ENCODE assay signal across 18 cellular contexts in genomic region chr7:52705768-52706167, GRCh38.
DNase-seq lines count a peak whose midpoint lies in the region; ATAC-seq and TF ChIP-seq lines count a peak whose summit lies in the region.
"Had no signal": no experiment of that assay in that cellular context is flagged by ENCODE, and none has a peak within 500 bp of the region (broad histone marks: within the 10 kb centered on the region; RNA-seq: fewer than 3 reads in every experiment).

No MANE protein-coding gene starts in this region.

- DNase-seq in DMS53 (lab: John Stamatoyannopoulos, UW) (peak; percentile 71), SW480 (ENCODE audit: low spot score) (peak; percentile 31), foreskin keratinocyte (peak; percentile 10 to 45), heart right ventricle (no peak), D341Med (ENCODE audit: low spot score) (no peak), T1000 (lab: John Stamatoyannopoulos, UW) (no peak)
- DNase-seq: AML-193; CD4-positive, alpha-beta memory T cell; H7; HFFc6 had no signal

- no peak overlapping the region for H3K4me2 ChIP-seq in OCI-LY3 (ENCODE audit: low read length)
- H3K4me2 ChIP-seq: A549, GM23338 had no signal

- ATAC-seq in foreskin keratinocyte: no peak
- ATAC-seq in heart right ventricle: no peak
- ATAC-seq in GM18502 (IDR thresholded peaks at IDR 0.05; ENCODE audit: poor library complexity, unreplicated experiment): no peak
- ATAC-seq: A549, GM23338, HCT116, HepG2 had no signal

- H3K9me3 ChIP-seq in OCI-LY3 (ENCODE audit: insufficient read depth, low read length): peaks cover 5% of the 10 kb centered on the region; the same call in 1 of the 2 replicates
- H3K9me3 ChIP-seq in heart right ventricle: peaks cover 0 to 23% (median 4%) of the 10 kb centered on the region in 11 donors
- H3K9me3 ChIP-seq: A549 had no signal

- H3K36me3 ChIP-seq in OCI-LY3 (replicated peaks; ENCODE audit: low read depth, low read length) (peaks cover 32% of the 10 kb centered on the region), heart right ventricle (no peaks in the 10 kb centered on the region)

- H3K27me3 ChIP-seq in OCI-LY3 (ENCODE audit: low read depth, low read length) (no peaks in the 10 kb centered on the region), foreskin keratinocyte (no peaks in the 10 kb centered on the region), heart right ventricle (no peaks in the 10 kb centered on the region)

- no peak for TF ChIP-seq CTCF in OCI-LY3 (IDR thresholded peaks at IDR 0.05; ENCODE audit: low read depth, low read length)
- no peak for TF ChIP-seq CTCF in foreskin keratinocyte (conservative IDR thresholded peaks at IDR 0.05)
- TF ChIP-seq CTCF in heart right ventricle (IDR thresholded peaks at IDR 0.05): no peak

- H3K4me3 ChIP-seq in OCI-LY3 (ENCODE audit: low read length): no peak overlapping the region
- no peak overlapping the region for H3K4me3 ChIP-seq in heart right ventricle
- H3K4me3 ChIP-seq: A549, GM23338 had no signal

- H3K27ac ChIP-seq in OCI-LY3 (ENCODE audit: low read length) (0 out of 2 replicates have a peak overlapping the region, but pooled peaks have one; percentile 10), foreskin keratinocyte (no peak overlapping the region), heart right ventricle (no peak overlapping the region)
- H3K27ac ChIP-seq: 22Rv1, A549, C4-2B had no signal

- H3K79me2 ChIP-seq in OCI-LY3 (ENCODE audit: low read length): no peaks in the 10 kb centered on the region

- intact Hi-C loops in heart right ventricle (cut with DNase I): no loop called here

- H3K9ac ChIP-seq in OCI-LY3 (ENCODE audit: low read length): no peak overlapping the region

- no peaks in the 10 kb centered on the region for H4K20me1 ChIP-seq in OCI-LY3 (ENCODE audit: insufficient read depth, low read length)

- H2AFZ ChIP-seq in OCI-LY3 (ENCODE audit: low read depth, low read length): no peak overlapping the region
- H2AFZ ChIP-seq: GM23338 had no signal

- peaks cover 51% of the 10 kb centered on the region for H3K4me1 ChIP-seq in OCI-LY3 (ENCODE audit: low read length)
- H3K4me1 ChIP-seq in foreskin keratinocyte: no peaks in the 10 kb centered on the region
- no peaks in the 10 kb centered on the region for H3K4me1 ChIP-seq in heart right ventricle
- H3K4me1 ChIP-seq: A549 had no signal

- 88% methylated on average over 2 of the region's 2 CpGs for WGBS in heart right ventricle, 2 donors

Comparison
In these comparisons a context has a peak if more than half of its experiments do, and no peak if none do; other contexts are left out.
1. DNase-seq: peak in DMS53 (single experiment), SW480 (single experiment) and foreskin keratinocyte (2 of 2); none in heart right ventricle (0 of 2), D341Med (single experiment) and T1000 (single experiment).